ENCODE assay signal across 16 cellular contexts in the genomic region with DNA sequence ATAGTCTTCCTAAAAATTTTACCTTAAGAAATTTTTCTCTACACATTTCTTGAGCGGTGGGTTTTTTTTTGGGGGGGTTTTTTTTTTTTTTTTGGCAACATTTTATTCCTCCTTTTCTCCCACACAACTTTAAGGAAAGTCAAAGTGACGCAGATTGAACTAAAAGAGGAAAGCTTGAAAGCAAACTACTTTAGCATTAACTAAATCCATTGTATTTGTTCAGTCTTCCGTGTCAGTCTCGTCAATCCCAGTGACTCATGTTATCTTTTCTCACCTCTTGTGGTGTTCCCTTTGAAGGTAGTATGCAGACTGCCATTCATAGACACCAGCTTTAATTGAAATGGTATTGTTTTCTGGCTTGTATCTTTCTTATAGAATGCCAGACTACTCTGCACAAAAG. TPM values are rescaled to one million over a fixed set of nuclear protein-coding genes. Genes with fewer than 3 reads are reported as not detected.
A peak's percentile ranks its signal among the peaks of the same experiment; 100 is the strongest.
DNase-seq lines count a peak whose midpoint lies in the region; TF ChIP-seq lines count a peak whose summit lies in the region.
"Had no signal": no experiment of that assay in that cellular context is flagged by ENCODE, and none has a peak within 500 bp of the region (broad histone marks: within the 10 kb centered on the region; RNA-seq: fewer than 3 reads in every experiment).

No MANE protein-coding gene starts in this region.

- TF ChIP-seq CTCF in astrocyte of the spinal cord (IDR thresholded peaks at IDR 0.05; ENCODE audit: low read depth, low read length) (no peak), Peyer's patch (IDR thresholded peaks at IDR 0.05) (no peak)

- peaks cover 3 to 97% of the 10 kb centered on the region in 2 donors for H3K36me3 ChIP-seq in neuronal stem cell (replicated peaks in 1 of 2; ENCODE audit: control insufficient read depth in 2 of 2, insufficient read depth in 2 of 2, low read length in 2 of 2)
- H3K36me3 ChIP-seq in Peyer's patch: peaks cover 0 to 62% (median 0%) of the 10 kb centered on the region in 3 donors

- H3K79me1 ChIP-seq in neuronal stem cell (ENCODE audit: low read depth, low read length): no peaks in the 10 kb centered on the region

- H3K4me3 ChIP-seq in astrocyte of the spinal cord (ENCODE audit: low read depth, low read length): no peak overlapping the region
- no peak overlapping the region for H3K4me3 ChIP-seq in neuronal stem cell (ENCODE audit: low read length in 2 of 2)
- no peak overlapping the region for H3K4me3 ChIP-seq in Peyer's patch
- H3K4me3 ChIP-seq: pancreas had no signal

- in situ Hi-C loops in astrocyte of the spinal cord (cut with HindIII; ENCODE audit: low sequenced_read_pairs): no loop called here

- no peak overlapping the region for H3K18ac ChIP-seq in neuronal stem cell (ENCODE audit: low read length)

- no peak overlapping the region for H2AFZ ChIP-seq in neuronal stem cell (ENCODE audit: low read length)

- H3K14ac ChIP-seq in neuronal stem cell (ENCODE audit: low read length): no peak overlapping the region

- no peak overlapping the region for H3K4ac ChIP-seq in neuronal stem cell (ENCODE audit: low read length)

- H2BK12ac ChIP-seq in neuronal stem cell (ENCODE audit: low read length): no peak overlapping the region

- no CpG with 5 or more reads among the region's 4 CpGs for WGBS in neuronal stem cell (ENCODE audit: extremely low coverage in 2 of 2, insufficient read length in 2 of 2, insufficient replicate concordance in 1 of 2), 2 donors

- H3K23ac ChIP-seq in neuronal stem cell (ENCODE audit: low read depth, low read length, poor library complexity): no peak overlapping the region

- no peak overlapping the region for H2BK120ac ChIP-seq in neuronal stem cell (ENCODE audit: low read depth, low read length)

- no peak overlapping the region for H4K91ac ChIP-seq in neuronal stem cell (ENCODE audit: low read depth, low read length, poor library complexity)

- H3K27ac ChIP-seq in neuronal stem cell (replicated peaks; ENCODE audit: low read length): no peak overlapping the region
- no peak overlapping the region for H3K27ac ChIP-seq in Peyer's patch
- H3K27ac ChIP-seq: pancreas, VCaP had no signal

- no peak overlapping the region for H2BK15ac ChIP-seq in neuronal stem cell (ENCODE audit: low read length)

- H3K9me3 ChIP-seq in neuronal stem cell (replicated peaks in 1 of 2; ENCODE audit: control insufficient read depth in 2 of 2, insufficient read depth in 1 of 2, low read depth in 1 of 2, low read length in 2 of 2): no peaks in the 10 kb centered on the region
- H3K9me3 ChIP-seq in Peyer's patch: no peaks in the 10 kb centered on the region
- H3K9me3 ChIP-seq: pancreas had no signal

- H3K4me1 ChIP-seq in neuronal stem cell (ENCODE audit: control insufficient read depth in 2 of 2, insufficient read depth in 1 of 2, low read depth in 1 of 2, low read length in 2 of 2) (peaks cover 3 to 7% of the 10 kb centered on the region in 2 donors), Peyer's patch (no peaks in the 10 kb centered on the region)
- H3K4me1 ChIP-seq: pancreas had no signal

- no peak for TF ChIP-seq POLR2A in Peyer's patch (IDR thresholded peaks at IDR 0.05)

- no peak overlapping the region for H3K4me2 ChIP-seq in neuronal stem cell (ENCODE audit: insufficient read depth, low read length, poor library complexity, severe bottlenecking)

- DNase-seq in NCI-H2171 treated with DMSO at 0.1 percent for 48 hours (lab: John Stamatoyannopoulos, UW) (peak; percentile 42), NCI-H2171 (lab: John Stamatoyannopoulos, UW) (no peak), NCI-H2107 treated with DMSO at 0.1 percent for 48 hours (lab: John Stamatoyannopoulos, UW; ENCODE audit: unreplicated experiment) (peak; percentile 67), astrocyte of the spinal cord (ENCODE audit: low read depth, low spot score) (peak; percentile 73), neuronal stem cell (ENCODE audit: low spot score) (peak; percentile 76), SIG-M5 treated with dmso at 0.1 percent for 504 hours (lab: John Stamatoyannopoulos, UW; ENCODE audit: unreplicated experiment) (no peak), SHP77 treated with DMSO at 0.1 percent for 48 hours (lab: John Stamatoyannopoulos, UW) (no peak), Peyer's patch (no peak)
- DNase-seq: activated gamma-delta T cell treated with Interleukin-2 at 50 U/mL for 16 hours; CD8-positive, alpha-beta T cell; effector memory CD4-positive, alpha-beta T cell; HCEC 1CT; NCI-H1105 treated with DMSO at 0.1 percent for 48 hours; pancreas; stimulated activated CD4-positive, alpha-beta T cell treated with anti-CD3 and anti-CD28 coated beads, Interleukin-12 subunit alpha, Interleukin-12 subunit beta, amount 100 ng/mL, for 4 hours had no signal

- H3K27me3 ChIP-seq in neuronal stem cell (ENCODE audit: control insufficient read depth in 3 of 3, insufficient read depth in 3 of 3, low read depth in 1 of 3, low read length in 3 of 3) (no peaks in the 10 kb centered on the region), Peyer's patch (no peaks in the 10 kb centered on the region)
- H3K27me3 ChIP-seq: pancreas had no signal

- H2AK5ac ChIP-seq in neuronal stem cell (ENCODE audit: low read depth, low read length): no peak overlapping the region

- no peak overlapping the region for H4K8ac ChIP-seq in neuronal stem cell (ENCODE audit: low read depth, low read length)

- no peak overlapping the region for H3K9ac ChIP-seq in neuronal stem cell (ENCODE audit: low read depth, low read length, poor library complexity)

- H2BK5ac ChIP-seq in neuronal stem cell (ENCODE audit: low read length): no peak overlapping the region

RNA-seq across cellular contexts. Expression of a gene that starts 39.3 kb away (rescaled TPM):
- polyA plus RNA-seq in neuronal stem cell (2013, experiment 1 of 2): 17.2 TPM
- 16.4 TPM for polyA plus RNA-seq in neuronal stem cell (2013, experiment 2 of 2)
- 10 to 100 TPM; 25.7 to 80.9 (median 43.2) TPM for total RNA-seq in Peyer's patch

RNA-seq across cellular contexts. Expression of a gene that starts 39.4 kb away (rescaled TPM):
- 37.1 TPM for polyA plus RNA-seq in neuronal stem cell (2013, experiment 1 of 2)
- 34.4 TPM for polyA plus RNA-seq in neuronal stem cell (2013, experiment 2 of 2)
- 10 to 100 TPM; 31.7 to 71.7 (median 43.0) TPM for total RNA-seq in Peyer's patch

RNA-seq across cellular contexts. Expression of a gene that starts 43.7 kb away (rescaled TPM):
- 24.2 TPM for polyA plus RNA-seq in neuronal stem cell (2013, experiment 1 of 2)
- 24.1 TPM for polyA plus RNA-seq in neuronal stem cell (2013, experiment 2 of 2)
- 1 to 10 TPM; 2.2 to 2.7 (median 2.6) TPM for total RNA-seq in Peyer's patch

Comparison
In these comparisons a context has a peak if more than half of its experiments do, and no peak if none do; other contexts are left out.
1. DNase-seq: peak in NCI-H2171 treated with DMSO at 0.1 percent for 48 hours (single experiment), NCI-H2107 treated with DMSO at 0.1 percent for 48 hours (single experiment), astrocyte of the spinal cord (single experiment) and neuronal stem cell (single experiment); none in NCI-H2171 (single experiment), SIG-M5 treated with dmso at 0.1 percent for 504 hours (single experiment), SHP77 treated with DMSO at 0.1 percent for 48 hours (single experiment) and Peyer's patch (0 of 3).